25 cellular contexts compared by ENCODE assay signal in genomic region chr6:44094403-44095242, GRCh38. TPM values are rescaled to one million over a fixed set of nuclear protein-coding genes. Genes with fewer than 3 reads are reported as not detected.
DNase-seq lines count a peak whose midpoint lies in the region; TF ChIP-seq lines count a peak whose summit lies in the region.
"Had no signal": no experiment of that assay in that cellular context is flagged by ENCODE, and none has a peak within 500 bp of the region (broad histone marks: within the 10 kb centered on the region; RNA-seq: fewer than 3 reads in every experiment).

No MANE protein-coding gene starts in this region.

- H3K4me1 ChIP-seq in hepatocyte (ENCODE audit: insufficient read depth) (peaks cover 16% of the 10 kb centered on the region), mucosa of rectum (ENCODE audit: control insufficient read depth in 2 of 2, insufficient read depth in 2 of 2, low read length in 2 of 2) (peaks cover 5 to 12% of the 10 kb centered on the region in 2 donors)
- H3K4me1 ChIP-seq: SJCRH30, vagina had no signal

- H3K36me3 ChIP-seq in hepatocyte (replicated peaks; ENCODE audit: insufficient read depth, low read depth) (no peaks in the 10 kb centered on the region), mucosa of rectum (ENCODE audit: control insufficient read depth in 2 of 2, insufficient read depth in 2 of 2, low read length in 2 of 2) (peaks cover 0 to 4% of the 10 kb centered on the region in 2 donors)
- H3K36me3 ChIP-seq: Peyer's patch, SJCRH30, vagina had no signal

- no peaks in the 10 kb centered on the region for H3K9me3 ChIP-seq in hepatocyte (ENCODE audit: low read depth)
- no peaks in the 10 kb centered on the region for H3K9me3 ChIP-seq in mucosa of rectum (ENCODE audit: control insufficient read depth in 2 of 2, low read length in 2 of 2)
- H3K9me3 ChIP-seq: heart left ventricle, Peyer's patch, SJCRH30, vagina had no signal

- H3K27ac ChIP-seq in 22Rv1 = peak overlapping the region; percentile 7; the same call in 1 of the 2 replicates
- H3K27ac ChIP-seq in RWPE1 = peak overlapping the region; percentile 24
- peak overlapping the region; percentile 85 for H3K27ac ChIP-seq in hepatocyte
- H3K27ac ChIP-seq in mucosa of rectum (ENCODE audit: low read depth in 2 of 2, low read length in 2 of 2) = peak overlapping the region; percentile 50
- H3K27ac ChIP-seq in coronary artery = no peak overlapping the region
- H3K27ac ChIP-seq: epithelial cell of prostate, heart left ventricle, SJCRH30, vagina, VCaP had no signal

- TF ChIP-seq CTCF in 22Rv1 (IDR thresholded peaks at IDR 0.05) (no peak), RWPE1 (conservative IDR thresholded peaks at IDR 0.05; ENCODE audit: low read depth) (no peak), hepatocyte (IDR thresholded peaks at IDR 0.05; ENCODE audit: poor library complexity) (no peak), coronary artery (IDR thresholded peaks at IDR 0.05) (no peak)

- WGBS in hepatocyte (ENCODE audit: low lambda C conversion rate, missing lambda C conversion rate) = 86% methylated on average over 10 of the region's 10 CpGs

- peak overlapping the region; percentile 25 for H3K4me2 ChIP-seq in hepatocyte
- H3K4me2 ChIP-seq: GM23338 had no signal

- no peaks in the 10 kb centered on the region for H4K20me1 ChIP-seq in hepatocyte (ENCODE audit: insufficient read depth, poor library complexity, severe bottlenecking)

- DNase-seq in RWPE1 (ENCODE audit: low spot score) = no peak
- peak; percentile 64 for DNase-seq in hepatocyte (ENCODE audit: low spot score)
- DNase-seq in NCI-H526 treated with DMSO at 0.1 percent for 48 hours (lab: John Stamatoyannopoulos, UW) = no peak
- no peak for DNase-seq in NCI-H2196 (lab: John Stamatoyannopoulos, UW; ENCODE audit: unreplicated experiment)
- DNase-seq in coronary artery (ENCODE audit: low spot score) = no peak
- no peak for DNase-seq in activated effector memory CD4-positive, alpha-beta T cell treated with Interleukin-2 at 50 U/mL for 16 hours
- DNase-seq: activated CD4-positive, alpha-beta T cell treated with anti-CD3 and anti-CD28 coated beads, Interleukin-2, amount 50 U/mL, for 1 hour; activated naive CD8-positive, alpha-beta T cell treated with anti-CD3 and anti-CD28 coated beads, Interleukin-2, amount 10 ng/mL, durations not matched to agents 7 days and 5 days; DMS79 treated with DMSO at 0.1 percent for 48 hours; effector CD4-positive, alpha-beta T cell; heart left ventricle; KG1; left cardiac atrium; NCI-H1436 treated with DMSO at 0.1 percent for 48 hours; NCI-H2171; NCI-H524; SJCRH30; T-cell had no signal

- CTCF ChIA-PET in RWPE1 (lab: Yijun Ruan, JAX) = interaction anchor here (1.1 kb wide), 1 partner anchor 58 kb away, joined by 3 read pairs; no protein-coding TSS in a partner anchor

- no peak overlapping the region for H2AFZ ChIP-seq in hepatocyte
- H2AFZ ChIP-seq: GM23338 had no signal

- H3K27me3 ChIP-seq in hepatocyte (no peaks in the 10 kb centered on the region), mucosa of rectum (ENCODE audit: control insufficient read depth in 2 of 2, insufficient read depth in 2 of 2, low read length in 2 of 2) (no peaks in the 10 kb centered on the region)
- H3K27me3 ChIP-seq: heart left ventricle, Peyer's patch, SJCRH30, vagina had no signal

- H3K9me2 ChIP-seq in hepatocyte (replicated peaks; ENCODE audit: insufficient read depth) = no peaks in the 10 kb centered on the region

- no peaks in the 10 kb centered on the region for H3K79me2 ChIP-seq in hepatocyte

- POLR2A ChIA-PET in RWPE1 (lab: Yijun Ruan, JAX; ENCODE audit: low non-redundant PET) = no interaction called here

- no peak overlapping the region for H3K4me3 ChIP-seq in hepatocyte
- no peak overlapping the region for H3K4me3 ChIP-seq in mucosa of rectum (ENCODE audit: low read length in 2 of 2)
- H3K4me3 ChIP-seq in coronary artery = no peak overlapping the region
- H3K4me3 ChIP-seq: GM23338, heart left ventricle, Peyer's patch, SJCRH30, vagina had no signal

- H3K9ac ChIP-seq in mucosa of rectum (ENCODE audit: low read depth in 1 of 2, low read length in 2 of 2) = no peak overlapping the region

RNA-seq across cellular contexts. Expression of gene MRPL14, which starts 32.6 kb away (rescaled TPM):
- total RNA-seq in hepatocyte = 58.3 and 64.3 TPM in 2 replicates
- polyA plus RNA-seq in hepatocyte = 106 and 124 TPM in 2 replicates

RNA-seq across cellular contexts. Expression of gene TMEM63B, which starts 32.7 kb away (rescaled TPM):
- 31.8 and 43.5 TPM in 2 replicates for total RNA-seq in hepatocyte
- polyA plus RNA-seq in hepatocyte = 28.7 and 31.4 TPM in 2 replicates

Comparison
In these comparisons a context has a peak if more than half of its experiments do, and no peak if none do; other contexts are left out.
1. H3K27ac ChIP-seq: peak in 22Rv1 (single experiment), RWPE1 (single experiment), hepatocyte (single experiment) and mucosa of rectum (2 of 2); none in coronary artery (0 of 2).